In genomic region chr12:53838978-53839377, GRCh38 we compare ENCODE assay signal across 1 cellular context.
TF ChIP-seq lines count a peak whose summit lies in the region.

No MANE protein-coding gene starts in this region.

TF ChIP-seq in HepG2, 621 proteins besides CTCF, POLR2A, EP300 and RAD21 (continued from another document):
- no peak for TF ChIP-seq NFAT5 (CRISPR knock-in tag; IDR thresholded peaks at IDR 0.05)
